1 cellular context compared by ENCODE assay signal in genomic region chr16:20900299-20901067, GRCh38.
A peak's percentile ranks its signal among the peaks of the same experiment; 100 is the strongest.
TF ChIP-seq lines count a peak whose summit lies in the region.

Gene DCUN1D3 (minus strand): TSS chr16:20900358. CDS start chr16:20862538, 37,820 bp downstream.
Gene LYRM1 (plus strand): TSS chr16:20900771. CDS start chr16:20915556, 14,785 bp downstream.

TF ChIP-seq in HepG2, 621 proteins besides CTCF, POLR2A, EP300 and RAD21 (continued from another document and continues in another):
- TF ChIP-seq, protein P1, sequence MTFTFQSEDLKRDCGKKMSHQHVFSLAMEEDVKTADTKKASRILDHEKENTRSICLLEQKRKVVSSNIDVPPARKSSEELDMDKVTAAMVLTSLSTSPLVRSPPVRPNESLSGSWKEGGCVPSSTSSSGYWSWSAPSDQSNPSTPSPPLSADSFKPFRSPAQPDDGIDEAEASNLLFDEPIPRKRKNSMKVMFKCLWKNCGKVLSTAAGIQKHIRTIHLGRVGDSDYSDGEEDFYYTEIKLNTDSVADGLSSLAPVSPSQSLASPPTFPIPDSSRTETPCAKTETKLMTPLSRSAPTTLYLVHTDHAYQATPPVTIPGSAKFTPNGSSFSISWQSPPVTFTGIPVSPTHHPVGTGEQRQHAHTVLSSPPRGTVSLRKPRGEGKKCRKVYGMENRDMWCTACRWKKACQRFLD (CRISPR knock-in tag; IDR thresholded peaks at IDR 0.05; ENCODE audit: borderline replicate concordance): peak; percentile 95
- peak; percentile 91; the same call in 1 of the 2 replicates for TF ChIP-seq ZNF891 (CRISPR knock-in tag; IDR thresholded peaks at IDR 0.05)
- TF ChIP-seq ZNF563 (CRISPR knock-in tag; IDR thresholded peaks at IDR 0.05): peak; percentile 59; the same call in 1 of the 2 replicates
- TF ChIP-seq ZNF430 (CRISPR knock-in tag; IDR thresholded peaks at IDR 0.05): 0 out of 2 replicates have a peak, but pooled peaks have one; percentile 27
- TF ChIP-seq, protein P2, sequence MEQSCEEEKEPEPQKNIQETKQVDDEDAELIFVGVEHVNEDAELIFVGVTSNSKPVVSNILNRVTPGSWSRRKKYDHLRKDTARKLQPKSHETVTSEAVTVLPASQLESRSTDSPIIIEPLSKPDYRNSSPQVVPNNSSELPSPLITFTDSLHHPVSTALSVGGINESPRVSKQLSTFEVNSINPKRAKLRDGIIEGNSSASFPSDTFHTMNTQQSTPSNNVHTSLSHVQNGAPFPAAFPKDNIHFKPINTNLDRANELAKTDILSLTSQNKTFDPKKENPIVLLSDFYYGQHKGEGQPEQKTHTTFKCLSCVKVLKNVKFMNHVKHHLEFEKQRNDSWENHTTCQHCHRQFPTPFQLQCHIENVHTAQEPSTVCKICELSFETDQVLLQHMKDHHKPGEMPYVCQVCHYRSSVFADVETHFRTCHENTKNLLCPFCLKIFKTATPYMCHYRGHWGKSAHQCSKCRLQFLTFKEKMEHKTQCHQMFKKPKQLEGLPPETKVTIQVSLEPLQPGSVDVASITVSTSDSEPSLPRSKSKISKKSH (CRISPR knock-in tag; IDR thresholded peaks at IDR 0.05; ENCODE audit: borderline replicate concordance): peak; percentile 95
- TF ChIP-seq ZNF207 (IDR thresholded peaks at IDR 0.05; ENCODE audit: borderline replicate concordance): no peak
- TF ChIP-seq ZNF777 (CRISPR knock-in tag; IDR thresholded peaks at IDR 0.05): peak; percentile 52; the same call in 1 of the 2 replicates
- TF ChIP-seq, protein P3, sequence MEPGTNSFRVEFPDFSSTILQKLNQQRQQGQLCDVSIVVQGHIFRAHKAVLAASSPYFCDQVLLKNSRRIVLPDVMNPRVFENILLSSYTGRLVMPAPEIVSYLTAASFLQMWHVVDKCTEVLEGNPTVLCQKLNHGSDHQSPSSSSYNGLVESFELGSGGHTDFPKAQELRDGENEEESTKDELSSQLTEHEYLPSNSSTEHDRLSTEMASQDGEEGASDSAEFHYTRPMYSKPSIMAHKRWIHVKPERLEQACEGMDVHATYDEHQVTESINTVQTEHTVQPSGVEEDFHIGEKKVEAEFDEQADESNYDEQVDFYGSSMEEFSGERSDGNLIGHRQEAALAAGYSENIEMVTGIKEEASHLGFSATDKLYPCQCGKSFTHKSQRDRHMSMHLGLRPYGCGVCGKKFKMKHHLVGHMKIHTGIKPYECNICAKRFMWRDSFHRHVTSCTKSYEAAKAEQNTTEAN (CRISPR knock-in tag; conservative IDR thresholded peaks at IDR 0.05): peak; percentile 70; the same call in 1 of the 2 replicates
- TF ChIP-seq HINFP (CRISPR knock-in tag; IDR thresholded peaks at IDR 0.05; ENCODE audit: low read depth): peak; percentile 54; the same call in 1 of the 2 replicates
- peak; percentile 51; the same call in 1 of the 2 replicates for TF ChIP-seq TBX2 (CRISPR knock-in tag; IDR thresholded peaks at IDR 0.05; ENCODE audit: borderline replicate concordance)
- TF ChIP-seq ZNF264 (CRISPR knock-in tag; IDR thresholded peaks at IDR 0.05): no peak; the same call in 1 of the 2 replicates
- 0 out of 2 replicates have a peak, but pooled peaks have one; percentile 4 for TF ChIP-seq ZSCAN29 (CRISPR knock-in tag; conservative IDR thresholded peaks at IDR 0.05)
- peak; percentile 66; the same call in 1 of the 2 replicates for TF ChIP-seq ZNF788 (CRISPR knock-in tag; IDR thresholded peaks at IDR 0.05; ENCODE audit: borderline replicate concordance)
- TF ChIP-seq ATM (IDR thresholded peaks at IDR 0.05; ENCODE audit: borderline replicate concordance): no peak
- no peak for TF ChIP-seq ZSCAN30 (CRISPR knock-in tag; IDR thresholded peaks at IDR 0.05)
- peak; percentile 29; the same call in 1 of the 2 replicates for TF ChIP-seq MED1 (CRISPR knock-in tag; IDR thresholded peaks at IDR 0.05)
- no peak for TF ChIP-seq IKZF4 (CRISPR knock-in tag; IDR thresholded peaks at IDR 0.05; ENCODE audit: borderline replicate concordance, low read depth, not compliant biosample characterization)
- TF ChIP-seq NCOA1 (CRISPR knock-in tag; IDR thresholded peaks at IDR 0.05): peak; percentile 45; the same call in 1 of the 2 replicates
- peak; percentile 94 for TF ChIP-seq NRL (CRISPR knock-in tag; IDR thresholded peaks at IDR 0.05; ENCODE audit: borderline replicate concordance)
- peak; percentile 92 for TF ChIP-seq BRCA1 (CRISPR knock-in tag; IDR thresholded peaks at IDR 0.05)
- TF ChIP-seq MTA3 (CRISPR knock-in tag; IDR thresholded peaks at IDR 0.05): 0 out of 2 replicates have a peak, but pooled peaks have one; percentile 22
- no peak for TF ChIP-seq FOSL1 (CRISPR knock-in tag; IDR thresholded peaks at IDR 0.05; ENCODE audit: borderline replicate concordance)
- TF ChIP-seq SPEN (CRISPR knock-in tag; IDR thresholded peaks at IDR 0.05; ENCODE audit: low read depth): peak; percentile 91
- peak; percentile 21; the same call in 1 of the 2 replicates for TF ChIP-seq HOXA9 (CRISPR knock-in tag; IDR thresholded peaks at IDR 0.05; ENCODE audit: borderline replicate concordance)
- TF ChIP-seq ZNF784 (CRISPR knock-in tag; IDR thresholded peaks at IDR 0.05; ENCODE audit: borderline replicate concordance): peak; percentile 92
- TF ChIP-seq, protein P4, sequence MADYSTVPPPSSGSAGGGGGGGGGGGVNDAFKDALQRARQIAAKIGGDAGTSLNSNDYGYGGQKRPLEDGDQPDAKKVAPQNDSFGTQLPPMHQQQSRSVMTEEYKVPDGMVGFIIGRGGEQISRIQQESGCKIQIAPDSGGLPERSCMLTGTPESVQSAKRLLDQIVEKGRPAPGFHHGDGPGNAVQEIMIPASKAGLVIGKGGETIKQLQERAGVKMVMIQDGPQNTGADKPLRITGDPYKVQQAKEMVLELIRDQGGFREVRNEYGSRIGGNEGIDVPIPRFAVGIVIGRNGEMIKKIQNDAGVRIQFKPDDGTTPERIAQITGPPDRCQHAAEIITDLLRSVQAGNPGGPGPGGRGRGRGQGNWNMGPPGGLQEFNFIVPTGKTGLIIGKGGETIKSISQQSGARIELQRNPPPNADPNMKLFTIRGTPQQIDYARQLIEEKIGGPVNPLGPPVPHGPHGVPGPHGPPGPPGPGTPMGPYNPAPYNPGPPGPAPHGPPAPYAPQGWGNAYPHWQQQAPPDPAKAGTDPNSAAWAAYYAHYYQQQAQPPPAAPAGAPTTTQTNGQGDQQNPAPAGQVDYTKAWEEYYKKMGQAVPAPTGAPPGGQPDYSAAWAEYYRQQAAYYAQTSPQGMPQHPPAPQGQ (CRISPR knock-in tag; IDR thresholded peaks at IDR 0.05; ENCODE audit: borderline replicate concordance): peak; percentile 58; the same call in 1 of the 2 replicates
- peak; percentile 39 for TF ChIP-seq DMAP1 (CRISPR knock-in tag; IDR thresholded peaks at IDR 0.05)
- peak; percentile 97 for TF ChIP-seq HOXA3 (CRISPR knock-in tag; IDR thresholded peaks at IDR 0.05)
- peak; percentile 19; the same call in 1 of the 2 replicates for TF ChIP-seq HNRNPL (IDR thresholded peaks at IDR 0.05; ENCODE audit: low read depth, low read length)
- TF ChIP-seq ZFP82 (CRISPR knock-in tag; IDR thresholded peaks at IDR 0.05; ENCODE audit: borderline replicate concordance): peak; percentile 89; the same call in 1 of the 2 replicates
- no peak for TF ChIP-seq GTF3A (CRISPR knock-in tag; conservative IDR thresholded peaks at IDR 0.05)
- TF ChIP-seq ZBTB21 (CRISPR knock-in tag; IDR thresholded peaks at IDR 0.05): peak; percentile 98
- TF ChIP-seq KLF9 (CRISPR knock-in tag; IDR thresholded peaks at IDR 0.05; ENCODE audit: low read depth): no peak
- peak; percentile 84; the same call in 1 of the 2 replicates for TF ChIP-seq ZNF816 (CRISPR knock-in tag; IDR thresholded peaks at IDR 0.05; ENCODE audit: borderline replicate concordance)
- TF ChIP-seq SUZ12 (IDR thresholded peaks at IDR 0.05; ENCODE audit: low read depth, low read length): no peak
- TF ChIP-seq TAF15 (IDR thresholded peaks at IDR 0.05; ENCODE audit: low read depth, low read length, poor library complexity, severe bottlenecking): peak; percentile 100
- TF ChIP-seq TRIM24 (CRISPR knock-in tag; IDR thresholded peaks at IDR 0.05): no peak
- TF ChIP-seq ZNF674 (CRISPR knock-in tag; IDR thresholded peaks at IDR 0.05; ENCODE audit: low read depth): no peak
- TF ChIP-seq REL (CRISPR knock-in tag; conservative IDR thresholded peaks at IDR 0.05): peak; percentile 95
- peak; percentile 95 for TF ChIP-seq DZIP1 (CRISPR knock-in tag; IDR thresholded peaks at IDR 0.05)
- peak; percentile 73; the same call in 1 of the 2 replicates for TF ChIP-seq ZNF598 (CRISPR knock-in tag; IDR thresholded peaks at IDR 0.05; ENCODE audit: borderline replicate concordance)
- peak; percentile 94; the same call in 1 of the 2 replicates for TF ChIP-seq ZNF33B (CRISPR knock-in tag; IDR thresholded peaks at IDR 0.05)
- TF ChIP-seq PPARG (CRISPR knock-in tag; conservative IDR thresholded peaks at IDR 0.05): no peak
- TF ChIP-seq, protein P5, sequence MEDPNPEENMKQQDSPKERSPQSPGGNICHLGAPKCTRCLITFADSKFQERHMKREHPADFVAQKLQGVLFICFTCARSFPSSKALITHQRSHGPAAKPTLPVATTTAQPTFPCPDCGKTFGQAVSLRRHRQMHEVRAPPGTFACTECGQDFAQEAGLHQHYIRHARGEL (CRISPR knock-in tag; IDR thresholded peaks at IDR 0.05): peak; percentile 95
- TF ChIP-seq, protein P6, sequence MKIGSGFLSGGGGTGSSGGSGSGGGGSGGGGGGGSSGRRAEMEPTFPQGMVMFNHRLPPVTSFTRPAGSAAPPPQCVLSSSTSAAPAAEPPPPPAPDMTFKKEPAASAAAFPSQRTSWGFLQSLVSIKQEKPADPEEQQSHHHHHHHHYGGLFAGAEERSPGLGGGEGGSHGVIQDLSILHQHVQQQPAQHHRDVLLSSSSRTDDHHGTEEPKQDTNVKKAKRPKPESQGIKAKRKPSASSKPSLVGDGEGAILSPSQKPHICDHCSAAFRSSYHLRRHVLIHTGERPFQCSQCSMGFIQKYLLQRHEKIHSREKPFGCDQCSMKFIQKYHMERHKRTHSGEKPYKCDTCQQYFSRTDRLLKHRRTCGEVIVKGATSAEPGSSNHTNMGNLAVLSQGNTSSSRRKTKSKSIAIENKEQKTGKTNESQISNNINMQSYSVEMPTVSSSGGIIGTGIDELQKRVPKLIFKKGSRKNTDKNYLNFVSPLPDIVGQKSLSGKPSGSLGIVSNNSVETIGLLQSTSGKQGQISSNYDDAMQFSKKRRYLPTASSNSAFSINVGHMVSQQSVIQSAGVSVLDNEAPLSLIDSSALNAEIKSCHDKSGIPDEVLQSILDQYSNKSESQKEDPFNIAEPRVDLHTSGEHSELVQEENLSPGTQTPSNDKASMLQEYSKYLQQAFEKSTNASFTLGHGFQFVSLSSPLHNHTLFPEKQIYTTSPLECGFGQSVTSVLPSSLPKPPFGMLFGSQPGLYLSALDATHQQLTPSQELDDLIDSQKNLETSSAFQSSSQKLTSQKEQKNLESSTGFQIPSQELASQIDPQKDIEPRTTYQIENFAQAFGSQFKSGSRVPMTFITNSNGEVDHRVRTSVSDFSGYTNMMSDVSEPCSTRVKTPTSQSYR (CRISPR knock-in tag; IDR thresholded peaks at IDR 0.05; ENCODE audit: borderline replicate concordance): peak; percentile 69; the same call in 1 of the 2 replicates
- no peak for TF ChIP-seq SSRP1 (CRISPR knock-in tag; IDR thresholded peaks at IDR 0.05)
- TF ChIP-seq KAT8 (CRISPR knock-in tag; IDR thresholded peaks at IDR 0.05): peak; percentile 73
- TF ChIP-seq U2AF1 (optimal IDR thresholded peaks at IDR 0.05; ENCODE audit: low read depth, low read length): peak; percentile 95
- peak; percentile 92 for TF ChIP-seq ZNF724P (CRISPR knock-in tag; IDR thresholded peaks at IDR 0.05; ENCODE audit: borderline replicate concordance)
- TF ChIP-seq ZNF12 (CRISPR knock-in tag; IDR thresholded peaks at IDR 0.05): no peak; the same call in 1 of the 2 replicates
- TF ChIP-seq ZFP62 (CRISPR knock-in tag; IDR thresholded peaks at IDR 0.05): no peak
- no peak for TF ChIP-seq ZFP1 (CRISPR knock-in tag; IDR thresholded peaks at IDR 0.05)
- TF ChIP-seq ZSCAN9 (CRISPR knock-in tag; IDR thresholded peaks at IDR 0.05; ENCODE audit: borderline replicate concordance): peak; percentile 85; the same call in 1 of the 2 replicates
